In genomic region chr16:28924762-28925385, GRCh38 we compare ENCODE assay signal across 8 cellular contexts. TPM values are rescaled to one million over a fixed set of nuclear protein-coding genes. Genes with fewer than 3 reads are reported as not detected.
DNase-seq lines count a peak whose midpoint lies in the region; ATAC-seq, FAIRE-seq and TF ChIP-seq lines count a peak whose summit lies in the region.

TSS of gene RABEP2 (minus strand) at chr16:28925238. CDS start at chr16:28925163, 75 bp downstream.

- DNase-seq in NCI-H1930 (lab: John Stamatoyannopoulos, UW) (peak; percentile 94 to 97), T-helper 9 cell (peak; percentile 96), astrocyte (ENCODE audit: low read depth) (peak; percentile 56), hepatic stellate cell (ENCODE audit: low spot score) (peak; percentile 100), vagina (ENCODE audit: extremely low spot score in 2 of 2) (peak; percentile 96 to 98)

- H3K27me3 ChIP-seq in astrocyte (ENCODE audit: insufficient read depth, low read length) = no peaks in the 10 kb centered on the region
- no peaks in the 10 kb centered on the region for H3K27me3 ChIP-seq in rectal smooth muscle tissue (ENCODE audit: control insufficient read depth, insufficient read depth, low read length)
- H3K27me3 ChIP-seq in vagina = no peaks in the 10 kb centered on the region

- ATAC-seq in GM18505 (IDR thresholded peaks at IDR 0.05; ENCODE audit: unreplicated experiment) (peak; percentile 57), HG02973 (IDR thresholded peaks at IDR 0.05; ENCODE audit: unreplicated experiment) (peak; percentile 54)

- peaks cover 6% of the 10 kb centered on the region for H3K4me1 Mint-ChIP-seq in astrocyte (ENCODE audit: low read depth, unreplicated experiment)

- peak within 1 kb of the TSS; percentile 99 for H3K27ac Mint-ChIP-seq in astrocyte (ENCODE audit: unreplicated experiment)

- no peaks in the 10 kb centered on the region for H3K9me3 Mint-ChIP-seq in astrocyte (ENCODE audit: unreplicated experiment)

- no peaks in the 10 kb centered on the region for H3K27me3 Mint-ChIP-seq in astrocyte (ENCODE audit: low read depth, unreplicated experiment)

- TF ChIP-seq POLR2A in GM18505 (IDR thresholded peaks at IDR 0.05; ENCODE audit: borderline replicate concordance, extremely low read depth, insufficient read depth, insufficient read length) (no peak), vagina (IDR thresholded peaks at IDR 0.05) (peak in 1 of 2 donors; percentile 42)

- intact Hi-C loops in vagina (cut with DNase I) = no loop called here

- H3K4me3 ChIP-seq in astrocyte (ENCODE audit: insufficient read depth, low read depth, low read length) = peak within 1 kb of the TSS; percentile 79
- H3K4me3 ChIP-seq in rectal smooth muscle tissue (ENCODE audit: low read length) = peak within 1 kb of the TSS; percentile 81
- H3K4me3 ChIP-seq in vagina = peak within 1 kb of the TSS; percentile 69 to 77

- peaks cover 7% of the 10 kb centered on the region for H3K79me2 ChIP-seq in astrocyte (ENCODE audit: insufficient read depth, low read length)

- TF ChIP-seq CTCF in astrocyte (IDR thresholded peaks at IDR 0.05; ENCODE audit: insufficient read depth, low read depth, low read length) (no peak), vagina (IDR thresholded peaks at IDR 0.05) (no peak)

- peak within 1 kb of the TSS; percentile 99 for H3K4me2 ChIP-seq in astrocyte (ENCODE audit: low read length)

- H3K4me3 Mint-ChIP-seq in astrocyte (ENCODE audit: unreplicated experiment) = peak within 1 kb of the TSS; percentile 92

- H4K20me1 ChIP-seq in astrocyte (ENCODE audit: insufficient read depth, low read length) = peaks cover 12% of the 10 kb centered on the region

- H3K27ac ChIP-seq in astrocyte (ENCODE audit: low read depth, low read length) (peak within 1 kb of the TSS; percentile 88), rectal smooth muscle tissue (ENCODE audit: low read depth, low read length) (peak within 1 kb of the TSS; percentile 95), vagina (peak within 1 kb of the TSS; percentile 94)

- H2AFZ ChIP-seq in astrocyte (ENCODE audit: low read depth, low read length) = peak within 1 kb of the TSS; percentile 92

- no peaks in the 10 kb centered on the region for H3K9me3 ChIP-seq in astrocyte (ENCODE audit: insufficient read depth, low read depth, low read length)
- H3K9me3 ChIP-seq in vagina = no peaks in the 10 kb centered on the region

- no peaks in the 10 kb centered on the region for H3K36me3 Mint-ChIP-seq in astrocyte (ENCODE audit: low read depth, unreplicated experiment)

- H3K36me3 ChIP-seq in astrocyte (ENCODE audit: insufficient read depth, low read length) (no peaks in the 10 kb centered on the region), rectal smooth muscle tissue (ENCODE audit: control insufficient read depth, insufficient read depth, low read length) (peaks cover 3% of the 10 kb centered on the region), vagina (peaks cover 0 to 1% of the 10 kb centered on the region in 2 donors)

- peaks cover 4% of the 10 kb centered on the region for H3K4me1 ChIP-seq in astrocyte (ENCODE audit: insufficient read depth, low read length)
- no peaks in the 10 kb centered on the region for H3K4me1 ChIP-seq in rectal smooth muscle tissue (ENCODE audit: control insufficient read depth, insufficient read depth, low read length)
- H3K4me1 ChIP-seq in vagina = peaks cover 17% of the 10 kb centered on the region

- FAIRE-seq in astrocyte (lab: Jason Lieb, UNC) = no peak

- peak within 1 kb of the TSS; percentile 93 for H3K9ac ChIP-seq in astrocyte (ENCODE audit: low read length)
- H3K9ac ChIP-seq in rectal smooth muscle tissue (ENCODE audit: low read length) = peak within 1 kb of the TSS; percentile 92

RNA-seq across cellular contexts. Expression of gene RABEP2, which starts in this region (rescaled TPM):
- total RNA-seq in astrocyte (18.6 and 19.4 TPM in 2 replicates), vagina (44.7 TPM)

Comparison
In these comparisons a context has a peak if more than half of its experiments do, and no peak if none do; other contexts are left out.
1. Peak in every context shown above with its lines: DNase-seq, ATAC-seq, H3K4me3 ChIP-seq and H3K27ac ChIP-seq.